In genomic region chr16:2366660-2367309, GRCh38 we compare ENCODE assay signal across 19 cellular contexts. TPM values are rescaled to one million over a fixed set of nuclear protein-coding genes. Genes with fewer than 3 reads are reported as not detected.
A peak's percentile ranks its signal among the peaks of the same experiment; 100 is the strongest.
DNase-seq lines count a peak whose midpoint lies in the region; ATAC-seq and TF ChIP-seq lines count a peak whose summit lies in the region.
"Had no signal": no experiment of that assay in that cellular context is flagged by ENCODE, and none has a peak within 500 bp of the region (broad histone marks: within the 10 kb centered on the region; RNA-seq: fewer than 3 reads in every experiment).

No MANE protein-coding gene starts in this region.

- POLR2A ChIA-PET in GM10248 (lab: Yijun Ruan, JAX), result interaction anchor here (0.6 kb wide), 1 partner anchor 103 kb away, joined by 3 read pairs; no protein-coding TSS in a partner anchor

- peaks cover 23% of the 10 kb centered on the region for H3F3A ChIP-seq in GM23248 (ENCODE audit: insufficient read depth)

- H4K20me1 ChIP-seq in GM23248 (ENCODE audit: insufficient read depth), result no peaks in the 10 kb centered on the region

- H3K9me3 ChIP-seq in GM23248 (ENCODE audit: low read depth), result no peaks in the 10 kb centered on the region
- H3K9me3 ChIP-seq: BE2C had no signal

- peaks cover 22% of the 10 kb centered on the region for H3K4me1 ChIP-seq in GM23248 (ENCODE audit: insufficient read depth)

- H3K36me3 ChIP-seq in GM06990 (ENCODE audit: control insufficient read depth, insufficient read depth, low read length) (no peaks in the 10 kb centered on the region), GM23248 (ENCODE audit: low read depth) (no peaks in the 10 kb centered on the region)
- H3K36me3 ChIP-seq: BE2C had no signal

- no peak overlapping the region for H3K9ac ChIP-seq in GM23248

- no peaks in the 10 kb centered on the region for H3K9me3 Mint-ChIP-seq in stimulated activated effector memory CD8-positive, alpha-beta T cell treated with anti-CD3 and anti-CD28 coated beads, Interleukin-12 subunit alpha, Interleukin-12 subunit beta, amount 100 ng/mL, for 72 hours
- H3K9me3 Mint-ChIP-seq: CD4-positive, alpha-beta T cell had no signal

- ATAC-seq in stimulated activated effector memory CD8-positive, alpha-beta T cell treated with anti-CD3 and anti-CD28 coated beads, Interleukin-12 subunit alpha, Interleukin-12 subunit beta, amount 100 ng/mL, for 72 hours, result no peak

- H3K4me3 ChIP-seq in GM06990 (replicated peaks; ENCODE audit: low read depth, low read length) (no peak overlapping the region), GM23248 (no peak overlapping the region)

- H3K27ac Mint-ChIP-seq in stimulated activated effector memory CD8-positive, alpha-beta T cell treated with anti-CD3 and anti-CD28 coated beads, Interleukin-12 subunit alpha, Interleukin-12 subunit beta, amount 100 ng/mL, for 72 hours, result no peak overlapping the region
- H3K27ac Mint-ChIP-seq: CD4-positive, alpha-beta T cell had no signal

- peak overlapping the region; percentile 61 for H3K4me2 ChIP-seq in GM23248 (ENCODE audit: unreplicated experiment)

- no peak overlapping the region for H2AFZ ChIP-seq in GM23248

- TF ChIP-seq CTCF in GM06990 (IDR thresholded peaks at IDR 0.05; ENCODE audit: insufficient read depth, low read length, poor library complexity, severe bottlenecking) (no peak), GM10248 (IDR thresholded peaks at IDR 0.05; ENCODE audit: control extremely low read depth, extremely low read depth, low read depth, missing control alignments) (no peak)

- no peaks in the 10 kb centered on the region for H3K79me2 ChIP-seq in GM23248 (ENCODE audit: insufficient read depth)

- WGBS in GM23248 (ENCODE audit: low coverage in 1 of 2, low lambda C conversion rate in 2 of 2, missing lambda C conversion rate in 2 of 2), 2 experiments, result 81 to 82% methylated on average over 13 of the region's 13 CpGs

- H3K27ac ChIP-seq in GM23248, result peak overlapping the region; percentile 59

- H3K4me1 Mint-ChIP-seq in stimulated activated effector memory CD8-positive, alpha-beta T cell treated with anti-CD3 and anti-CD28 coated beads, Interleukin-12 subunit alpha, Interleukin-12 subunit beta, amount 100 ng/mL, for 72 hours, result no peaks in the 10 kb centered on the region

- in situ Hi-C loops in GM23248 (cut with MboI), result no loop called here

- no peaks in the 10 kb centered on the region for H3K9me2 ChIP-seq in GM23248 (ENCODE audit: insufficient read depth)

- no peaks in the 10 kb centered on the region for H3K36me3 Mint-ChIP-seq in stimulated activated effector memory CD8-positive, alpha-beta T cell treated with anti-CD3 and anti-CD28 coated beads, Interleukin-12 subunit alpha, Interleukin-12 subunit beta, amount 100 ng/mL, for 72 hours

- CTCF ChIA-PET in GM10248 (lab: Yijun Ruan, JAX), result no interaction called here

- no peaks in the 10 kb centered on the region for H3K27me3 ChIP-seq in GM06990 (replicated peaks; ENCODE audit: control insufficient read depth, insufficient read depth, low read length)
- H3K27me3 ChIP-seq in GM23248 (replicated peaks; ENCODE audit: insufficient read depth), result no peaks in the 10 kb centered on the region
- H3K27me3 ChIP-seq: BE2C had no signal

- no peak overlapping the region for H3K4me3 Mint-ChIP-seq in stimulated activated effector memory CD8-positive, alpha-beta T cell treated with anti-CD3 and anti-CD28 coated beads, Interleukin-12 subunit alpha, Interleukin-12 subunit beta, amount 100 ng/mL, for 72 hours
- H3K4me3 Mint-ChIP-seq: CD4-positive, alpha-beta T cell had no signal

- DNase-seq in GM06990 (ENCODE audit: extremely low read depth, insufficient read length), result peak; percentile 50
- peak; percentile 24 for DNase-seq in GM10248 (ENCODE audit: extremely low spot score)
- DNase-seq in GM23248, result no peak
- peak; percentile 3 for DNase-seq in myocyte (ENCODE audit: low read depth)
- DNase-seq in activated gamma-delta T cell (lab: John Stamatoyannopoulos, UW), result no peak
- DNase-seq in stimulated activated effector memory CD8-positive, alpha-beta T cell treated with anti-CD3 and anti-CD28 coated beads, Interleukin-12 subunit alpha, Interleukin-12 subunit beta, amount 100 ng/mL, for 72 hours (ENCODE audit: low spot score in 2 of 2), result no peak
- no peak for DNase-seq in SW480 (ENCODE audit: low spot score)
- DNase-seq: BE2C; Calu3; CD4-positive, alpha-beta T cell; DMS53; MV-4-11; NCI-H1417 treated with DMSO at 0.1 percent for 48 hours; NCI-H1930; NCI-H2171; NCI-H446; NCI-H69; RPMI8226; SIG-M5 had no signal

RNA-seq across cellular contexts. Expression of gene ABCA3, which starts 26.3 kb away (rescaled TPM):
- 0.76 and 2.1 TPM in 2 replicates for total RNA-seq in GM23248 (2014; rRNA removed; shearing (Covaris generic))
- polyA plus RNA-seq in GM23248 (2016; fragmentation: Nextera tagmentation; extraction: Ambion mirVana), result 0.47 and 0.64 TPM in 2 replicates
- total RNA-seq in myocyte, result 7.0 and 12.1 TPM in 2 replicates
- polyA plus RNA-seq in myocyte (2012), result 8.4 TPM

Comparison
In these comparisons a context has a peak if more than half of its experiments do, and no peak if none do; other contexts are left out.
1. DNase-seq: peak in GM06990 (single experiment), GM10248 (single experiment) and myocyte (single experiment); none in GM23248 (single experiment), activated gamma-delta T cell (single experiment), stimulated activated effector memory CD8-positive, alpha-beta T cell treated with anti-CD3 and anti-CD28 coated beads, Interleukin-12 subunit alpha, Interleukin-12 subunit beta, amount 100 ng/mL, for 72 hours (0 of 2) and SW480 (single experiment).